17 cellular contexts compared by ENCODE assay signal in genomic region chr4:81106150-81106549, GRCh38.
"Had no signal": no experiment of that assay in that cellular context is flagged by ENCODE, and none has a peak within 500 bp of the region (broad histone marks: within the 10 kb centered on the region; RNA-seq: fewer than 3 reads in every experiment).

No MANE protein-coding gene starts in this region.

- H2AFZ ChIP-seq: hepatocyte had no signal

- H3K4me3 Mint-ChIP-seq: naive thymus-derived CD8-positive, alpha-beta T cell had no signal

- H3K4me1 ChIP-seq: colonic mucosa, esophagus squamous epithelium, gastroesophageal sphincter, sigmoid colon, tibial artery, upper lobe of left lung had no signal

- H3K4me3 ChIP-seq: colonic mucosa, esophagus squamous epithelium, gastroesophageal sphincter, hepatocyte, sigmoid colon, skin epidermis, tibial artery, upper lobe of left lung had no signal

- H3K79me2 ChIP-seq: hepatocyte had no signal

- H3K9me3 ChIP-seq: colonic mucosa, esophagus squamous epithelium, gastroesophageal sphincter, neutrophil, sigmoid colon, tibial artery, upper lobe of left lung had no signal

- ATAC-seq: gastroesophageal sphincter; naive thymus-derived CD8-positive, alpha-beta T cell had no signal

- H3K4me2 ChIP-seq: hepatocyte had no signal

- DNase-seq: colonic mucosa; dermis blood vessel endothelial cell; esophagus squamous epithelium; foreskin fibroblast; head of caudate nucleus; naive thymus-derived CD8-positive, alpha-beta T cell; posterior cingulate gyrus; sigmoid colon; stimulated activated CD4-positive, alpha-beta T cell treated with anti-CD3 and anti-CD28 coated beads, Interleukin-2, amount 100 ng/mL, for 24 hours; stimulated activated CD4-positive, alpha-beta T cell treated with anti-CD3 and anti-CD28 coated beads, Interleukin-4, amount 100 ng/mL, for 4 hours; stimulated activated naive CD4-positive, alpha-beta T cell treated with Interleukin-2 at 50 U/mL for 16 hours; tibial artery; upper lobe of left lung had no signal

- H3K27ac ChIP-seq: colonic mucosa, esophagus squamous epithelium, gastroesophageal sphincter, hepatocyte, neutrophil, sigmoid colon, skin epidermis, tibial artery, upper lobe of left lung had no signal

- H3K27me3 ChIP-seq: colonic mucosa, esophagus squamous epithelium, gastroesophageal sphincter, hepatocyte, neutrophil, sigmoid colon, tibial artery, upper lobe of left lung had no signal

- H3K4me1 Mint-ChIP-seq: naive thymus-derived CD8-positive, alpha-beta T cell had no signal

- H3K36me3 ChIP-seq: colonic mucosa, esophagus squamous epithelium, neutrophil, sigmoid colon, tibial artery, upper lobe of left lung had no signal
